Comparison of ENCODE assay signal across 16 cellular contexts in genomic region chr4:30950737-30951136, GRCh38.
DNase-seq lines count a peak whose midpoint lies in the region; ATAC-seq lines count a peak whose summit lies in the region.
"Had no signal": no experiment of that assay in that cellular context is flagged by ENCODE, and none has a peak within 500 bp of the region (broad histone marks: within the 10 kb centered on the region; RNA-seq: fewer than 3 reads in every experiment).

No MANE protein-coding gene starts in this region.

- DNase-seq in HAP-1 (ENCODE audit: low spot score in 2 of 2) (peak; percentile 71 to 83), NCI-H146 treated with DMSO at 0.1 percent for 48 hours (lab: John Stamatoyannopoulos, UW; ENCODE audit: unreplicated experiment) (peak; percentile 89), epithelial cell of prostate (ENCODE audit: low read depth, low spot score) (peak; percentile 98), renal cortical epithelial cell (ENCODE audit: low read depth) (peak; percentile 74), NCI-H446 treated with DMSO at 0.1 percent for 48 hours (lab: John Stamatoyannopoulos, UW) (no peak), NCI-H1092 (lab: John Stamatoyannopoulos, UW) (no peak)
- DNase-seq: activated CD4-positive, alpha-beta T cell treated with anti-CD3 and anti-CD28 coated beads for 36 hours; activated effector memory CD4-positive, alpha-beta T cell treated with anti-CD3 and anti-CD28 coated beads, Interleukin-2, amount 50 U/mL, for 16 hours; BE2C; central memory CD4-positive, alpha-beta T cell; esophagus squamous epithelium; posterior cingulate gyrus; stimulated activated CD4-positive, alpha-beta T cell treated with anti-CD3 and anti-CD28 coated beads, Interleukin-4, amount 100 ng/mL, for 1 hour had no signal

- no peak for ATAC-seq in GM19397 (IDR thresholded peaks at IDR 0.05; ENCODE audit: unreplicated experiment)
- ATAC-seq: activated CD4-positive, alpha-beta T cell treated with anti-CD3 and anti-CD28 coated beads for 36 hours; natural killer cell treated with Interleukin-12 subunit alpha and Interleukin-12 subunit beta and Interleukin-15 and Interleukin-18, amount 100 ng/mL, for 72 hours; SK-N-SH treated with all-trans-retinoic acid at 6 μM for 48 hours had no signal

- peaks cover 11% of the 10 kb centered on the region for H3K4me1 ChIP-seq in HAP-1

- peak overlapping the region; percentile 67 for H3K27ac ChIP-seq in epithelial cell of prostate

- H3K27me3 ChIP-seq in HAP-1 (ENCODE audit: low read depth) = no peaks in the 10 kb centered on the region
- H3K27me3 ChIP-seq: BE2C, esophagus squamous epithelium had no signal

- H3K36me3 ChIP-seq in HAP-1 (replicated peaks) = no peaks in the 10 kb centered on the region
- H3K36me3 ChIP-seq: BE2C, esophagus squamous epithelium had no signal

- H3K4me3 ChIP-seq in HAP-1 = no peak overlapping the region
- H3K4me3 ChIP-seq: esophagus squamous epithelium had no signal

- in situ Hi-C loops in HAP-1 (cut with MboI; ENCODE audit: low sequenced_read_pairs) = no loop called here

- no peaks in the 10 kb centered on the region for H3K9me3 ChIP-seq in HAP-1
- H3K9me3 ChIP-seq: BE2C, esophagus squamous epithelium had no signal

Comparison
In these comparisons a context has a peak if more than half of its experiments do, and no peak if none do; other contexts are left out.
1. DNase-seq: peak in HAP-1 (2 of 2), NCI-H146 treated with DMSO at 0.1 percent for 48 hours (single experiment), epithelial cell of prostate (single experiment) and renal cortical epithelial cell (single experiment); none in NCI-H446 treated with DMSO at 0.1 percent for 48 hours (single experiment) and NCI-H1092 (single experiment).